ENCODE assay signal across 2 cellular contexts in genomic region chr1:1177452-1178206, GRCh38.
TF ChIP-seq lines count a peak whose summit lies in the region.

No MANE protein-coding gene starts in this region.

TF ChIP-seq in K562, 482 proteins besides CTCF, POLR2A, EP300 and RAD21:
- peak; percentile 32; the same call in 1 of the 2 replicates for TF ChIP-seq ZBTB7A (IDR thresholded peaks at IDR 0.05; ENCODE audit: borderline replicate concordance, control insufficient read depth, low read depth, low read length)
- no peak for TF ChIP-seq ZNF143 (CRISPR knock-in tag; IDR thresholded peaks at IDR 0.05)
- TF ChIP-seq STAT6 (CRISPR knock-in tag; IDR thresholded peaks at IDR 0.05) = no peak
- no peak for TF ChIP-seq SPI1 (IDR thresholded peaks at IDR 0.05; ENCODE audit: borderline replicate concordance, low read depth, low read length)
- no peak for TF ChIP-seq C11orf30 (IDR thresholded peaks at IDR 0.05; ENCODE audit: low read depth)
- TF ChIP-seq, protein P1, sequence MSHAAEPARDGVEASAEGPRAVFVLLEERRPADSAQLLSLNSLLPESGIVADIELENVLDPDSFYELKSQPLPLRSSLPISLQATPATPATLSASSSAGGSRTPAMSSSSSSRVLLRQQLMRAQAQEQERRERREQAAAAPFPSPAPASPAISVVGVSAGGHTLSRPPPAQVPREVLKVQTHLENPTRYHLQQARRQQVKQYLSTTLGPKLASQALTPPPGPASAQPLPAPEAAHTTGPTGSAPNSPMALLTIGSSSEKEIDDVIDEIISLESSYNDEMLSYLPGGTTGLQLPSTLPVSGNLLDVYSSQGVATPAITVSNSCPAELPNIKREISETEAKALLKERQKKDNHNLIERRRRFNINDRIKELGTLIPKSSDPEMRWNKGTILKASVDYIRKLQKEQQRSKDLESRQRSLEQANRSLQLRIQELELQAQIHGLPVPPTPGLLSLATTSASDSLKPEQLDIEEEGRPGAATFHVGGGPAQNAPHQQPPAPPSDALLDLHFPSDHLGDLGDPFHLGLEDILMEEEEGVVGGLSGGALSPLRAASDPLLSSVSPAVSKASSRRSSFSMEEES (CRISPR knock-in tag; IDR thresholded peaks at IDR 0.05) = no peak

TF ChIP-seq in GM12891, 5 proteins besides CTCF, POLR2A, EP300 and RAD21:
- no peak for TF ChIP-seq TAF1 (IDR thresholded peaks at IDR 0.05; ENCODE audit: low read depth, low read length)
- no peak for TF ChIP-seq SPI1 (IDR thresholded peaks at IDR 0.05; ENCODE audit: low read depth, low read length)
- no peak for TF ChIP-seq PAX5 (IDR thresholded peaks at IDR 0.05; ENCODE audit: insufficient read depth, low read length, severe bottlenecking)
- TF ChIP-seq POLR2AphosphoS5 (IDR thresholded peaks at IDR 0.05; ENCODE audit: low read depth, low read length) = no peak
- no peak for TF ChIP-seq POU2F2 (IDR thresholded peaks at IDR 0.05; ENCODE audit: low read depth, low read length)
